In genomic region chr13:77698211-77699058, GRCh38 we compare ENCODE assay signal across 8 cellular contexts. TPM values are rescaled to one million over a fixed set of nuclear protein-coding genes. Genes with fewer than 3 reads are reported as not detected.
DNase-seq lines count a peak whose midpoint lies in the region; ATAC-seq and TF ChIP-seq lines count a peak whose summit lies in the region.

No MANE protein-coding gene starts in this region.

- H3K9me3 Mint-ChIP-seq in stimulated activated naive B cell treated with anti-CD40 and anti-IgM and Interleukin-4, amounts not matched to agents 10 μg/mL and 1 μg/mL and 100 μg/mL, for 72 hours = no peaks in the 10 kb centered on the region

- ATAC-seq in HG02885 (IDR thresholded peaks at IDR 0.05; ENCODE audit: poor library complexity, unreplicated experiment) = peak; percentile 25
- ATAC-seq in stimulated activated naive B cell treated with anti-CD40 and anti-IgM and Interleukin-4, amounts not matched to agents 10 μg/mL and 1 μg/mL and 100 μg/mL, for 72 hours (replicated peaks) = peak; percentile 39 to 40

- H3K27me3 Mint-ChIP-seq in stimulated activated naive B cell treated with anti-CD40 and anti-IgM and Interleukin-4, amounts not matched to agents 10 μg/mL and 1 μg/mL and 100 μg/mL, for 72 hours = no peaks in the 10 kb centered on the region

- H3K4me3 ChIP-seq in epithelial cell of esophagus (ENCODE audit: low read length) = peak overlapping the region; percentile 41

- H3K27ac Mint-ChIP-seq in stimulated activated naive B cell treated with anti-CD40 and anti-IgM and Interleukin-4, amounts not matched to agents 10 μg/mL and 1 μg/mL and 100 μg/mL, for 72 hours = peak overlapping the region; percentile 95

- DNase-seq in NCI-H2081 (lab: John Stamatoyannopoulos, UW) (peak; percentile 30 to 31), NCI-H2081 treated with DMSO at 0.1 percent for 48 hours (lab: John Stamatoyannopoulos, UW) (no peak), NCI-H345 treated with DMSO at 0.1 percent for 48 hours (lab: John Stamatoyannopoulos, UW; ENCODE audit: unreplicated experiment) (peak; percentile 32), epithelial cell of esophagus (ENCODE audit: low read depth) (no peak), mucosa of gallbladder (ENCODE audit: low spot score) (peak; percentile 11)
- DNase-seq in activated CD8-positive, alpha-beta memory T cell treated with anti-CD3 and anti-CD28 coated beads, Interleukin-2, amount 50 U/mL, for 1 hour (ENCODE audit: extremely low read depth) = peak; percentile 4
- DNase-seq in stimulated activated naive B cell treated with anti-CD40 and anti-IgM and Interleukin-4, amounts not matched to agents 10 μg/mL and 1 μg/mL and 100 μg/mL, for 72 hours = peak; percentile 11

- H3K4me1 Mint-ChIP-seq in stimulated activated naive B cell treated with anti-CD40 and anti-IgM and Interleukin-4, amounts not matched to agents 10 μg/mL and 1 μg/mL and 100 μg/mL, for 72 hours = peaks cover 16 to 29% of the 10 kb centered on the region in 2 donors

- peak overlapping the region; percentile 95 to 99 for H3K4me3 Mint-ChIP-seq in stimulated activated naive B cell treated with anti-CD40 and anti-IgM and Interleukin-4, amounts not matched to agents 10 μg/mL and 1 μg/mL and 100 μg/mL, for 72 hours

- TF ChIP-seq CTCF in epithelial cell of esophagus (IDR thresholded peaks at IDR 0.05; ENCODE audit: insufficient read depth, low read depth, low read length, missing control alignments) = no peak

- H3K36me3 Mint-ChIP-seq in stimulated activated naive B cell treated with anti-CD40 and anti-IgM and Interleukin-4, amounts not matched to agents 10 μg/mL and 1 μg/mL and 100 μg/mL, for 72 hours = no peaks in the 10 kb centered on the region

RNA-seq across cellular contexts. Expression of gene SLAIN1, which starts 0.9 kb away (rescaled TPM):
- 9.7 TPM for total RNA-seq in mucosa of gallbladder

Comparison
In these comparisons a context has a peak if more than half of its experiments do, and no peak if none do; other contexts are left out.
1. DNase-seq: peak in NCI-H2081 (2 of 2), NCI-H345 treated with DMSO at 0.1 percent for 48 hours (single experiment), activated CD8-positive, alpha-beta memory T cell treated with anti-CD3 and anti-CD28 coated beads, Interleukin-2, amount 50 U/mL, for 1 hour (single experiment), mucosa of gallbladder (single experiment) and stimulated activated naive B cell treated with anti-CD40 and anti-IgM and Interleukin-4, amounts not matched to agents 10 μg/mL and 1 μg/mL and 100 μg/mL, for 72 hours (single experiment); none in NCI-H2081 treated with DMSO at 0.1 percent for 48 hours (single experiment) and epithelial cell of esophagus (single experiment).